Comparison of ENCODE assay signal across 29 cellular contexts in the genomic region with DNA sequence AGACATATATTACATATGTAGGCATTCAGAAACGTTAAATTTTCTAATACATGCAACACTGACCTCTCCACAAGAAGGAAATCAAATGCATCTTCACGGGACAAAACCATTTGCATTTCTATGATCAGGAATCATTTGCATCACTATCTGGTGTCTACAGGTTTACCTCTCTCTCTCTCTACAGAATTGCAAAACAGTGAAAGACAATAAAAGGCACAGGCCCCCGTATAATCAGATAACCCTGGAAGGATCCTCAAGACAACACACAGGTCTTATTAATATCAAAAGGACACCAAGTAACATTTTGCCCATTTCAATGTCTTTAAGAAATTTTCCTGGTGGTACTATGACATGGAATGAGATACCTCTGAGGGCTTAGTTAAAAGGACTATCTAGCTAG.
"Had no signal": no experiment of that assay in that cellular context is flagged by ENCODE, and none has a peak within 500 bp of the region (broad histone marks: within the 10 kb centered on the region; RNA-seq: fewer than 3 reads in every experiment).

No MANE protein-coding gene starts in this region.

- H3K36me3 ChIP-seq: stomach, suprapubic skin, thoracic aorta, thyroid gland, tibial artery, tibial nerve, transverse colon, upper lobe of left lung, upper lobe of right lung, uterus, vagina had no signal

- DNase-seq: stimulated activated CD4-positive, alpha-beta T cell treated with anti-CD3 and anti-CD28 coated beads, Interleukin-2, amount 100 ng/mL, for 48 hours; stimulated activated CD4-positive, alpha-beta T cell treated with anti-CD3 and anti-CD28 coated beads, Interleukin-4, amount 100 ng/mL, for 1 hour; stimulated activated CD4-positive, alpha-beta T cell treated with anti-CD3 and anti-CD28 coated beads, Interleukin-4, amount 100 ng/mL, for 24 hours; stimulated activated CD4-positive, alpha-beta T cell treated with anti-CD3 and anti-CD28 coated beads, Interleukin-4, amount 100 ng/mL, for 4 hours; stimulated activated CD8-positive, alpha-beta memory T cell treated with anti-CD3 and anti-CD28 coated beads, Interleukin-4, amount 100 ng/mL, for 48 hours; stimulated activated naive B cell treated with anti-CD40 and anti-IgM and Interleukin-4, amounts not matched to agents 10 μg/mL and 1 μg/mL and 100 μg/mL, for 72 hours; stimulated activated naive CD4-positive, alpha-beta T cell; stimulated activated naive CD4-positive, alpha-beta T cell treated with Interleukin-2 at 50 U/mL for 16 hours; stimulated activated naive CD8-positive, alpha-beta T cell treated with anti-CD3 and anti-CD28 coated beads, Interleukin-15, amount 100 ng/mL, for 72 hours; stimulated activated naive CD8-positive, alpha-beta T cell treated with anti-CD3 and anti-CD28 coated beads, Interleukin-15, Interleukin-2, amounts not matched to agents 100 U/mL and 50 U/mL, for 24 hours; stomach; substantia nigra; testis; thyroid gland; tibial artery; transverse colon; trophoblast cell; upper lobe of left lung; upper lobe of right lung; uterus had no signal

- H3K4me3 ChIP-seq: stomach, suprapubic skin, testis, thoracic aorta, thyroid gland, tibial artery, tibial nerve, transverse colon, upper lobe of left lung, upper lobe of right lung, uterus, vagina had no signal

- ATAC-seq: stimulated activated effector memory CD8-positive, alpha-beta T cell treated with anti-CD3 and anti-CD28 coated beads, Interleukin-12 subunit alpha, Interleukin-12 subunit beta, amount 100 ng/mL, for 72 hours; stimulated activated memory B cell treated with anti-CD40 and anti-IgM and Interleukin-4, amounts not matched to agents 10 μg/mL and 1 μg/mL and 100 μg/mL, for 72 hours; stimulated activated naive B cell treated with anti-CD40 and anti-IgM and Interleukin-4, amounts not matched to agents 10 μg/mL and 1 μg/mL and 100 μg/mL, for 72 hours; stimulated activated naive CD8-positive, alpha-beta T cell treated with anti-CD3 and anti-CD28 coated beads, Interleukin-15, amount 100 ng/mL, for 72 hours; stimulated activated naive CD8-positive, alpha-beta T cell treated with anti-CD3 and anti-CD28 coated beads, Interleukin-15, Interleukin-2, amounts not matched to agents 100 U/mL and 50 U/mL, for 24 hours; upper lobe of right lung had no signal

- H3K27me3 Mint-ChIP-seq: stimulated activated memory B cell treated with anti-CD40 and anti-IgM and Interleukin-4, amounts not matched to agents 10 μg/mL and 1 μg/mL and 100 μg/mL, for 72 hours; stimulated activated naive B cell treated with anti-CD40 and anti-IgM and Interleukin-4, amounts not matched to agents 10 μg/mL and 1 μg/mL and 100 μg/mL, for 72 hours; stimulated activated naive CD8-positive, alpha-beta T cell treated with anti-CD3 and anti-CD28 coated beads, Interleukin-15, amount 100 ng/mL, for 72 hours; stimulated activated naive CD8-positive, alpha-beta T cell treated with anti-CD3 and anti-CD28 coated beads, Interleukin-15, Interleukin-2, amounts not matched to agents 100 ng/mL and 50 ng/mL, for 24 hours had no signal

- H3K27me3 ChIP-seq: stomach, suprapubic skin, testis, thyroid gland, tibial artery, tibial nerve, transverse colon, upper lobe of left lung, upper lobe of right lung, uterus, vagina had no signal

- H3K4me1 ChIP-seq: stomach, suprapubic skin, testis, thyroid gland, tibial artery, tibial nerve, transverse colon, upper lobe of left lung, upper lobe of right lung, uterus, vagina had no signal

- H3K4me1 Mint-ChIP-seq: stimulated activated effector memory CD8-positive, alpha-beta T cell treated with anti-CD3 and anti-CD28 coated beads, Interleukin-12 subunit alpha, Interleukin-12 subunit beta, amount 100 ng/mL, for 72 hours; stimulated activated naive B cell treated with anti-CD40 and anti-IgM and Interleukin-4, amounts not matched to agents 10 μg/mL and 1 μg/mL and 100 μg/mL, for 72 hours had no signal

- H3K9me3 Mint-ChIP-seq: stimulated activated naive CD8-positive, alpha-beta T cell treated with anti-CD3 and anti-CD28 coated beads, Interleukin-15, Interleukin-2, amounts not matched to agents 100 ng/mL and 50 ng/mL, for 24 hours had no signal

- H3K27ac ChIP-seq: stomach, suprapubic skin, testis, thoracic aorta, thyroid gland, tibial artery, tibial nerve, transverse colon, upper lobe of left lung, upper lobe of right lung, uterus, vagina had no signal

- H3K9me3 ChIP-seq: suprapubic skin, testis, thoracic aorta, thyroid gland, tibial artery, upper lobe of left lung, upper lobe of right lung, uterus, vagina had no signal

- FAIRE-seq: urothelium cell line had no signal

- H3K27ac Mint-ChIP-seq: stimulated activated effector memory CD8-positive, alpha-beta T cell treated with anti-CD3 and anti-CD28 coated beads, Interleukin-12 subunit alpha, Interleukin-12 subunit beta, amount 100 ng/mL, for 72 hours; stimulated activated memory B cell treated with anti-CD40 and anti-IgM and Interleukin-4, amounts not matched to agents 10 μg/mL and 1 μg/mL and 100 μg/mL, for 72 hours; stimulated activated naive B cell treated with anti-CD40 and anti-IgM and Interleukin-4, amounts not matched to agents 10 μg/mL and 1 μg/mL and 100 μg/mL, for 72 hours; stimulated activated naive CD8-positive, alpha-beta T cell treated with anti-CD3 and anti-CD28 coated beads, Interleukin-15, amount 100 ng/mL, for 72 hours; stimulated activated naive CD8-positive, alpha-beta T cell treated with anti-CD3 and anti-CD28 coated beads, Interleukin-15, Interleukin-2, amounts not matched to agents 100 ng/mL and 50 ng/mL, for 24 hours; type B pancreatic cell had no signal

- H3K36me3 Mint-ChIP-seq: stimulated activated effector memory CD8-positive, alpha-beta T cell treated with anti-CD3 and anti-CD28 coated beads, Interleukin-12 subunit alpha, Interleukin-12 subunit beta, amount 100 ng/mL, for 72 hours; stimulated activated memory B cell treated with anti-CD40 and anti-IgM and Interleukin-4, amounts not matched to agents 10 μg/mL and 1 μg/mL and 100 μg/mL, for 72 hours; stimulated activated naive B cell treated with anti-CD40 and anti-IgM and Interleukin-4, amounts not matched to agents 10 μg/mL and 1 μg/mL and 100 μg/mL, for 72 hours; type B pancreatic cell had no signal

- H3K4me3 Mint-ChIP-seq: stimulated activated effector memory CD8-positive, alpha-beta T cell treated with anti-CD3 and anti-CD28 coated beads, Interleukin-12 subunit alpha, Interleukin-12 subunit beta, amount 100 ng/mL, for 72 hours; stimulated activated memory B cell treated with anti-CD40 and anti-IgM and Interleukin-4, amounts not matched to agents 10 μg/mL and 1 μg/mL and 100 μg/mL, for 72 hours; stimulated activated naive B cell treated with anti-CD40 and anti-IgM and Interleukin-4, amounts not matched to agents 10 μg/mL and 1 μg/mL and 100 μg/mL, for 72 hours; stimulated activated naive CD8-positive, alpha-beta T cell treated with anti-CD3 and anti-CD28 coated beads, Interleukin-15, amount 100 ng/mL, for 72 hours; stimulated activated naive CD8-positive, alpha-beta T cell treated with anti-CD3 and anti-CD28 coated beads, Interleukin-15, Interleukin-2, amounts not matched to agents 100 ng/mL and 50 ng/mL, for 24 hours; type B pancreatic cell had no signal
